Comparison of ENCODE assay signal across 10 cellular contexts in the genomic region with DNA sequence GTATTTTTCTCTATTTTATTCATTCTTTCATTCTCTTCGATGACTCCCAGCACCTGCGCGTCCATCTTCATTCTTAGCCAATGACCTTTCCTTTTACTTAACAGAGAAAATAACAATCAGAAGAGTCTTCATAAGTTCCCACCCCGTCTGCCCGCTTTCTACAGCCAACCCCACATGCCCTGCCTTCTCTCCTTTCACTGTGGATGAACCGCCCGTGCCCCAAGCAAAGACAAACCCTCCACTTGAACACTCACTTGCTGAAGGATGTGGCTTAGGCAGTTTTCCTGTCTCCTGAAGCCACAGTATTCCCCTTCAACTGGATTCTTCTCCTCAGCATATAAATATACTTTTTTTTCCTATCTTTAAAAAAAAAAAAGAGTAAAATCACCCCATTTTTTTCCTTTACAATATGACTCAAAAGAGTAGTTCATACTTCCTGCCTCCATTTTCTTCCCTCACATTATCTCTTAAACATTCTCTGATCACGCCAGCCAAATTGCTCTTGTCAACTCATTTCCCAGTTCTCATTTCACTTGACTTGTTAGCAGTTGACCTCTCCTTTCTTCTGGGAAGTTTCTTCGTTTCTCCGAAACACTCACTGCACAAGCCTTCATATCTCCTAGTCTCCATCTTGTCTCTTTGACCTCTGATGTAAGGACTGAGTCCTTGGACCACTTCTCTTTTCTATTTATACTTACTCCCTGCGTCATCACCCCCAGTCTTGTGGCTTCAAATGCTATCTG. TPM values are rescaled to one million over a fixed set of nuclear protein-coding genes. Genes with fewer than 3 reads are reported as not detected.
DNase-seq lines count a peak whose midpoint lies in the region; ATAC-seq and TF ChIP-seq lines count a peak whose summit lies in the region.
"Had no signal": no experiment of that assay in that cellular context is flagged by ENCODE, and none has a peak within 500 bp of the region (broad histone marks: within the 10 kb centered on the region; RNA-seq: fewer than 3 reads in every experiment).

No MANE protein-coding gene starts in this region.

- H3K4me3 ChIP-seq in GM06990 (replicated peaks; ENCODE audit: low read depth, low read length) = peak overlapping the region; percentile 53

- no peaks in the 10 kb centered on the region for H3K27me3 Mint-ChIP-seq in MCF 10A (ENCODE audit: insufficient read depth, unreplicated experiment)

- no peak overlapping the region for H3K4me3 Mint-ChIP-seq in MCF 10A (ENCODE audit: unreplicated experiment)

- no peaks in the 10 kb centered on the region for H3K27me3 ChIP-seq in GM06990 (replicated peaks; ENCODE audit: control insufficient read depth, insufficient read depth, low read length)

- DNase-seq in GM06990 (ENCODE audit: extremely low read depth, insufficient read length) (peak; percentile 71), Right ventricle myocardium superior (no peak), NCI-H1436 (lab: John Stamatoyannopoulos, UW) (no peak), mesenteric fat pad (ENCODE audit: low spot score) (no peak), MCF 10A (ENCODE audit: unreplicated experiment) (no peak), NCI-H1092 (lab: John Stamatoyannopoulos, UW) (no peak)
- DNase-seq: Calu3, NCI-H82 had no signal

- no peaks in the 10 kb centered on the region for H3K36me3 Mint-ChIP-seq in MCF 10A (ENCODE audit: insufficient read depth, unreplicated experiment)

- POLR2A ChIA-PET in MCF 10A (lab: Yijun Ruan, JAX) = no interaction called here

- no peaks in the 10 kb centered on the region for H3K36me3 ChIP-seq in GM06990 (ENCODE audit: control insufficient read depth, insufficient read depth, low read length)

- H3K9me3 Mint-ChIP-seq in MCF 10A (ENCODE audit: unreplicated experiment) = no peaks in the 10 kb centered on the region

- TF ChIP-seq CTCF in GM06990 (IDR thresholded peaks at IDR 0.05; ENCODE audit: insufficient read depth, low read length, poor library complexity, severe bottlenecking) = no peak
- TF ChIP-seq CTCF in MCF 10A (IDR thresholded peaks at IDR 0.05; ENCODE audit: unreplicated experiment) = no peak

- H3K27ac Mint-ChIP-seq in MCF 10A (ENCODE audit: low read depth, unreplicated experiment) = no peak overlapping the region

- BruUV-seq in MCF 10A (replicated peaks; lab: Mats Ljungman, UMichigan) = no TSS peak

- no peaks in the 10 kb centered on the region for H3K4me1 Mint-ChIP-seq in MCF 10A (ENCODE audit: insufficient read depth, unreplicated experiment)

- CTCF ChIA-PET in MCF 10A (lab: Yijun Ruan, JAX) = no interaction called here

- peak; percentile 86 for ATAC-seq in GM21367 (IDR thresholded peaks at IDR 0.05; ENCODE audit: unreplicated experiment)
- peak; percentile 86 for ATAC-seq in HG03457 (IDR thresholded peaks at IDR 0.05; ENCODE audit: unreplicated experiment)
- peak; percentile 81 for ATAC-seq in Right ventricle myocardium superior (ENCODE audit: poor library complexity)

- intact Hi-C loops in Right ventricle myocardium superior (cut with DNase I) (no loop called here), MCF 10A (cut with micrococcal nuclease) (no loop called here)

RNA-seq across cellular contexts. Expression of a gene that starts 11.1 kb away (rescaled TPM):
- total RNA-seq in Right ventricle myocardium superior = 29.9 TPM
- total RNA-seq in mesenteric fat pad = 9.3 TPM
- 0.49 TPM in 1 of 2 replicates, not detected in the other for total RNA-seq in MCF 10A (2022)

RNA-seq across cellular contexts. Expression of a gene that starts 27.5 kb away (rescaled TPM):
- total RNA-seq in Right ventricle myocardium superior (18.7 TPM), mesenteric fat pad (25.1 TPM), MCF 10A (2022) (15.4 and 15.5 TPM in 2 replicates)
